8 cellular contexts compared by ENCODE assay signal in genomic region chr10:95445223-95445836, GRCh38.
DNase-seq lines count a peak whose midpoint lies in the region; ATAC-seq, FAIRE-seq and TF ChIP-seq lines count a peak whose summit lies in the region.

No MANE protein-coding gene starts in this region.

- H3K9me3 ChIP-seq in keratinocyte (ENCODE audit: control insufficient read depth, low read depth, low read length) (no peaks in the 10 kb centered on the region), stomach smooth muscle (ENCODE audit: control insufficient read depth in 2 of 2, low read length in 2 of 2) (no peaks in the 10 kb centered on the region)

- no peaks in the 10 kb centered on the region for H4K20me1 ChIP-seq in keratinocyte (ENCODE audit: control insufficient read depth, extremely low read depth, insufficient read depth, low read length)

- H3K4me3 ChIP-seq in cardiac fibroblast (replicated peaks in 1 of 2; ENCODE audit: low read depth in 2 of 2, low read length in 2 of 2) (no peak overlapping the region), keratinocyte (ENCODE audit: control insufficient read depth in 2 of 3, extremely low read depth in 1 of 3, insufficient read depth in 2 of 3, low read depth in 1 of 3, low read length in 3 of 3) (peak overlapping the region in 1 of 3 experiments; percentile 47), stomach smooth muscle (ENCODE audit: low read length in 2 of 2) (peak overlapping the region in 1 of 2 donors; percentile 40), mesendoderm (ENCODE audit: low read length) (no peak overlapping the region)

- H4K5ac ChIP-seq in mesendoderm (ENCODE audit: low read length) = no peak overlapping the region

- peak; percentile 74 for DNase-seq in HCEC 1CT
- peak; percentile 73 to 85 for DNase-seq in cardiac fibroblast (ENCODE audit: low read depth in 2 of 2)
- no peak for DNase-seq in keratinocyte (ENCODE audit: low read depth, low spot score)
- DNase-seq in mesendoderm = no peak
- no peak for DNase-seq in GM19240 (ENCODE audit: insufficient read length, low spot score)
- DNase-seq in SIG-M5 (lab: John Stamatoyannopoulos, UW) = no peak

- H3K27ac ChIP-seq in keratinocyte (ENCODE audit: control insufficient read depth, insufficient read depth, low read length) (peak overlapping the region; percentile 66), stomach smooth muscle (ENCODE audit: low read length) (peak overlapping the region; percentile 98), mesendoderm (ENCODE audit: low read depth, low read length) (no peak overlapping the region)

- no peak overlapping the region for H3K18ac ChIP-seq in mesendoderm (ENCODE audit: low read length)

- no peak overlapping the region for H4K8ac ChIP-seq in mesendoderm (ENCODE audit: low read depth, low read length)

- H3K27me3 ChIP-seq in keratinocyte (ENCODE audit: control insufficient read depth, extremely low read depth, insufficient read depth, low read length) (no peaks in the 10 kb centered on the region), stomach smooth muscle (ENCODE audit: control insufficient read depth in 1 of 2, insufficient read depth in 2 of 2, low read length in 2 of 2) (no peaks in the 10 kb centered on the region), mesendoderm (ENCODE audit: insufficient read depth, low read length, poor library complexity) (no peaks in the 10 kb centered on the region)

- no peak overlapping the region for H2BK120ac ChIP-seq in mesendoderm (ENCODE audit: low read depth, low read length)

- H3K36me3 ChIP-seq in keratinocyte (ENCODE audit: control insufficient read depth in 2 of 2, extremely low read depth in 1 of 2, insufficient read depth in 2 of 2, low read length in 2 of 2) (no peaks in the 10 kb centered on the region), stomach smooth muscle (ENCODE audit: control insufficient read depth in 2 of 2, insufficient read depth in 2 of 2, low read length in 2 of 2) (peaks cover 0 to 5% of the 10 kb centered on the region in 2 donors), mesendoderm (ENCODE audit: control insufficient read depth, insufficient read depth, low read length) (no peaks in the 10 kb centered on the region)

- H3K4me1 ChIP-seq in keratinocyte (ENCODE audit: control insufficient read depth, extremely low read depth, insufficient read depth, low read length) (peaks cover 20% of the 10 kb centered on the region), stomach smooth muscle (ENCODE audit: control insufficient read depth, insufficient read depth, low read length) (peaks cover 75% of the 10 kb centered on the region), mesendoderm (ENCODE audit: control insufficient read depth, low read depth, low read length) (peaks cover 2% of the 10 kb centered on the region)

- no CpG with 5 or more reads among the region's 6 CpGs for WGBS in mesendoderm (ENCODE audit: extremely low coverage, insufficient coverage, low lambda C conversion rate)

- H3K79me2 ChIP-seq in keratinocyte (ENCODE audit: control insufficient read depth, insufficient read depth, low read length) (no peaks in the 10 kb centered on the region), mesendoderm (ENCODE audit: control insufficient read depth, insufficient read depth, low read length) (no peaks in the 10 kb centered on the region)

- FAIRE-seq in keratinocyte (lab: Jason Lieb, UNC) = peak; percentile 94

- H3K4me2 ChIP-seq in keratinocyte (ENCODE audit: control insufficient read depth, extremely low read depth, insufficient read depth, low read depth, low read length) (peak overlapping the region; percentile 78), mesendoderm (ENCODE audit: low read length) (no peak overlapping the region)

- H3K23ac ChIP-seq in mesendoderm (ENCODE audit: low read length) = no peak overlapping the region

- no peak overlapping the region for H3K4ac ChIP-seq in mesendoderm (ENCODE audit: low read depth, low read length)

- ATAC-seq in GM21528 (IDR thresholded peaks at IDR 0.05; ENCODE audit: low FRiP score, unreplicated experiment) = no peak

- H2AFZ ChIP-seq in keratinocyte (ENCODE audit: control insufficient read depth, low read length) = peak overlapping the region; percentile 82

- no peak overlapping the region for H2BK5ac ChIP-seq in mesendoderm (ENCODE audit: low read length)

- no peaks in the 10 kb centered on the region for H3K9me1 ChIP-seq in keratinocyte (ENCODE audit: control insufficient read depth, extremely low read depth, insufficient read depth, low read length)

- H3K56ac ChIP-seq in mesendoderm (ENCODE audit: low read length) = no peak overlapping the region

- no peak overlapping the region for H2AK5ac ChIP-seq in mesendoderm (ENCODE audit: low read length)

- dilution Hi-C loops in keratinocyte (cut with MboI; ENCODE audit: extremely low pct_ligation_motif_present, low sequenced_read_pairs) = loop anchor here (25.0 kb wide), 1 partner anchor 167 kb away; no protein-coding TSS in a partner anchor

- no peak overlapping the region for H2BK15ac ChIP-seq in mesendoderm (replicated peaks; ENCODE audit: low read depth)

- TF ChIP-seq CTCF in cardiac fibroblast (IDR thresholded peaks at IDR 0.05; ENCODE audit: low read depth, low read length) (no peak), keratinocyte (optimal IDR thresholded peaks at IDR 0.05 in 1 of 3, IDR thresholded peaks at IDR 0.05 in 1 of 3, conservative IDR thresholded peaks at IDR 0.05 in 1 of 3; ENCODE audit: extremely low read depth in 1 of 3, insufficient read depth in 2 of 3, low read length in 3 of 3) (no peak)

- H3K9ac ChIP-seq in keratinocyte (ENCODE audit: control insufficient read depth, extremely low read depth, insufficient read depth, low read length) = no peak overlapping the region
- H3K9ac ChIP-seq in stomach smooth muscle (ENCODE audit: low read length in 2 of 2) = peak overlapping the region; percentile 25 to 73
- no peak overlapping the region for H3K9ac ChIP-seq in mesendoderm (ENCODE audit: low read length)

- H3K79me1 ChIP-seq in mesendoderm (ENCODE audit: low read length) = no peaks in the 10 kb centered on the region

Comparison
In these comparisons a context has a peak if more than half of its experiments do, and no peak if none do; other contexts are left out.
1. DNase-seq: peak in HCEC 1CT (single experiment) and cardiac fibroblast (2 of 2); none in keratinocyte (single experiment), mesendoderm (single experiment), GM19240 (single experiment) and SIG-M5 (single experiment).
2. H3K9ac ChIP-seq: peak in stomach smooth muscle (2 of 2); none in keratinocyte (single experiment) and mesendoderm (single experiment).